In genomic region chr15:49044761-49045571, GRCh38 we compare ENCODE assay signal across 8 cellular contexts. TPM values are rescaled to one million over a fixed set of nuclear protein-coding genes. Genes with fewer than 3 reads are reported as not detected.
DNase-seq lines count a peak whose midpoint lies in the region; TF ChIP-seq lines count a peak whose summit lies in the region.

No MANE protein-coding gene starts in this region.

- H3K27ac ChIP-seq in GM23248 (peak overlapping the region; percentile 58; the same call in 1 of the 2 replicates), SK-N-MC (no peak overlapping the region), skin epidermis (peak overlapping the region in 16 of 21 experiments; percentile 80 to 96 (median 91))

- H3F3A ChIP-seq in GM23248 (ENCODE audit: insufficient read depth), result peaks cover 8% of the 10 kb centered on the region

- H3K9ac ChIP-seq in GM23248, result peak overlapping the region; percentile 88
- H3K9ac ChIP-seq in SK-N-MC (ENCODE audit: insufficient read length), result peak overlapping the region; percentile 88

- H3K4me3 ChIP-seq in GM23248 (peak overlapping the region; percentile 100), SK-N-MC (peak overlapping the region; percentile 97), foreskin fibroblast (ENCODE audit: low read depth in 1 of 2, low read length in 2 of 2) (peak overlapping the region; percentile 81 to 96), skin epidermis (peak overlapping the region; percentile 76 to 100 (median 90))

- TF ChIP-seq CTCF in foreskin fibroblast (IDR thresholded peaks at IDR 0.05; ENCODE audit: low read depth, low read length), result no peak

- peaks cover 26% of the 10 kb centered on the region for H3K4me1 ChIP-seq in GM23248 (ENCODE audit: insufficient read depth)

- H3K9me3 ChIP-seq in GM23248 (ENCODE audit: low read depth) (no peaks in the 10 kb centered on the region), SK-N-MC (ENCODE audit: low read depth, low read length) (no peaks in the 10 kb centered on the region)

- H3K27me3 ChIP-seq in GM23248 (replicated peaks; ENCODE audit: insufficient read depth), result no peaks in the 10 kb centered on the region

- DNase-seq in GM23248, result peak; percentile 35
- DNase-seq in SK-N-MC (ENCODE audit: low read depth, low spot score), result no peak
- DNase-seq in foreskin fibroblast, result no peak
- no peak for DNase-seq in MV-4-11 (lab: John Stamatoyannopoulos, UW)
- DNase-seq in NCI-H2107 treated with DMSO at 0.1 percent for 48 hours (lab: John Stamatoyannopoulos, UW; ENCODE audit: unreplicated experiment), result no peak
- no peak for DNase-seq in NCI-H1048 (lab: John Stamatoyannopoulos, UW)
- no peak for DNase-seq in central memory CD4-positive, alpha-beta T cell

- peak overlapping the region; percentile 100 for H2AFZ ChIP-seq in GM23248

- WGBS in GM23248 (ENCODE audit: low coverage in 1 of 2, low lambda C conversion rate in 2 of 2, missing lambda C conversion rate in 2 of 2), 2 experiments, result 2 to 3% methylated on average over 8 of the region's 8 CpGs

- H3K9me2 ChIP-seq in GM23248 (ENCODE audit: insufficient read depth), result no peaks in the 10 kb centered on the region

- H3K36me3 ChIP-seq in GM23248 (ENCODE audit: low read depth) (no peaks in the 10 kb centered on the region), SK-N-MC (ENCODE audit: insufficient read depth, low read length) (no peaks in the 10 kb centered on the region)

- H3K4me2 ChIP-seq in GM23248 (ENCODE audit: unreplicated experiment), result peak overlapping the region; percentile 98

- H4K20me1 ChIP-seq in GM23248 (ENCODE audit: insufficient read depth), result no peaks in the 10 kb centered on the region

- in situ Hi-C loops in GM23248 (cut with MboI), result no loop called here

- H3K79me2 ChIP-seq in GM23248 (ENCODE audit: insufficient read depth), result peaks cover 64% of the 10 kb centered on the region

RNA-seq across cellular contexts. Expression of gene SECISBP2L, which starts 1.3 kb away (rescaled TPM):
- 26.8 and 26.9 TPM in 2 replicates for total RNA-seq in GM23248 (2014; rRNA removed; shearing (Covaris generic))
- 28.4 and 29.8 TPM in 2 replicates for polyA plus RNA-seq in GM23248 (2016; fragmentation: Nextera tagmentation; extraction: Ambion mirVana)
